In the genomic region with DNA sequence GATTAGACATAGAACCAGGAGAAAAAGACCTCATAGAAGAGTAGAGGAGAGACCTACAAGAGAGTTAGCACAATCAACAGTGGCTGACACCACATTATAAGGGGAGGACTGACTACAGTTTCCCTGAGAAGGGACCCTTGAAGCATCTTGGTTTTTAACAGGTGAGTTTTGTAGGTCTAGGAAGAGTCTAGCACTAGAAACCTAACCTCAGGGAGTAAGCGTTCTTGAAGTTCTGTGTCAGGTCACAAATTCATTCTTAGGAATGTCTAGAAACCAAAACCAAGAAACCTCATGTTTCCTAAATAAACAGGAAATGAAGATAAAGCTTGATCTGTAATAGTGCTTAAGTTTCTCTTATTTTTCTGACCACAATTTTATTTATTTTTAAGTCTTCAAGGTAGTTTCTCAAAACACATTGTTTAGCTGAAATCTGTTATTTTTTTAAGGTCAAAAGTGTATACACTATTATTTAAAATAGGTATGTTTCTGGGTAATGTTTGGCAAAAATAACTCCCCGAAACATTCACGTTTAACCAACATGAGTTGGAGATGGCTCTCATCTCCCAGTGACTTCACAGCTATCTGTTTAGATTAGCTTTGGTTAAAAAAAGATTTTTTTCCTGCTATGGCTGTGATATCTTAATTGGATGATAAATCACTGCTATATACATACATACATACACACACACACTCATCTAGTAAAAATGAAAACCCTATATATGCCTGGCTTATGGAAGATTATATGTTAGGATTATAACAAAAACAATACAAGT, we compare ENCODE assay signal across 13 cellular contexts. TPM values are rescaled to one million over a fixed set of nuclear protein-coding genes. Genes with fewer than 3 reads are reported as not detected.
DNase-seq lines count a peak whose midpoint lies in the region; ATAC-seq and TF ChIP-seq lines count a peak whose summit lies in the region.
"Had no signal": no experiment of that assay in that cellular context is flagged by ENCODE, and none has a peak within 500 bp of the region (broad histone marks: within the 10 kb centered on the region; RNA-seq: fewer than 3 reads in every experiment).

No MANE protein-coding gene starts in this region.

- BruUV-seq in Calu3 (replicated peaks; lab: Mats Ljungman, UMichigan), result no TSS peak

- H3K9me3 Mint-ChIP-seq in Calu3 (ENCODE audit: low read depth, unreplicated experiment), result no peaks in the 10 kb centered on the region
- no peaks in the 10 kb centered on the region for H3K9me3 Mint-ChIP-seq in nephron

- H3K4me1 Mint-ChIP-seq in Calu3 (ENCODE audit: low read depth, unreplicated experiment) (peaks cover 65% of the 10 kb centered on the region), nephron (peaks cover 55% of the 10 kb centered on the region)

- H3K27ac Mint-ChIP-seq in Calu3 (ENCODE audit: unreplicated experiment), result peak overlapping the region; percentile 67
- H3K27ac Mint-ChIP-seq in nephron, result peak overlapping the region; percentile 37 to 80 (median 38)
- H3K27ac Mint-ChIP-seq: progenitor cell of endocrine pancreas had no signal

- H3K36me3 Mint-ChIP-seq in Calu3 (ENCODE audit: insufficient read depth, unreplicated experiment) (no peaks in the 10 kb centered on the region), nephron (ENCODE audit: low read depth) (no peaks in the 10 kb centered on the region)

- CTCF ChIA-PET in Calu3 (lab: Charles Lee), result interaction anchor here (0.5 to 0.9 kb wide), 2 partner anchors 25 to 120 kb away, joined by 3 to 5 read pairs; no protein-coding TSS in a partner anchor

- intact Hi-C loops in Calu3 (cut with micrococcal nuclease; ENCODE audit: unreplicated experiment), result no loop called here

- H3K4me3 Mint-ChIP-seq in Calu3 (ENCODE audit: low read depth, unreplicated experiment) (peak overlapping the region; percentile 41), nephron (no peak overlapping the region)

- DNase-seq in Calu3 (no peak), NCI-H226 (peak; percentile 10), choroid plexus epithelial cell (ENCODE audit: low read depth) (peak; percentile 72), cortex of kidney (lab: John Stamatoyannopoulos, UW) (no peak), HT-29 (ENCODE audit: low spot score) (no peak)
- DNase-seq: activated gamma-delta T cell treated with Interleukin-2 at 50 U/mL for 16 hours, erythroblast, islet precursor cell, NCI-H1105, NCI-H82 had no signal

- H3K27me3 Mint-ChIP-seq in Calu3 (ENCODE audit: unreplicated experiment), result no peaks in the 10 kb centered on the region
- H3K27me3 Mint-ChIP-seq in nephron (ENCODE audit: low read depth), result no peaks in the 10 kb centered on the region
- H3K27me3 Mint-ChIP-seq: progenitor cell of endocrine pancreas had no signal

- no peak for ATAC-seq in HG03469 (IDR thresholded peaks at IDR 0.05; ENCODE audit: unreplicated experiment)

- no peak overlapping the region for H3K4me3 ChIP-seq in choroid plexus epithelial cell (ENCODE audit: low read depth, low read length)

- TF ChIP-seq CTCF in Calu3 (IDR thresholded peaks at IDR 0.05; ENCODE audit: unreplicated experiment), result no peak
- no peak for TF ChIP-seq CTCF in choroid plexus epithelial cell (conservative IDR thresholded peaks at IDR 0.05; ENCODE audit: low read depth, low read length)
- TF ChIP-seq CTCF in nephron (IDR thresholded peaks at IDR 0.05; ENCODE audit: unreplicated experiment in 3 of 3), result no peak

RNA-seq across cellular contexts. Expression of a gene that starts 37.1 kb away (rescaled TPM):
- 32.9 and 33.1 TPM in 2 replicates for total RNA-seq in Calu3 (2022)
- total RNA-seq in HT-29 (2014; rRNA removed; shearing (Covaris generic)), result 17.7 and 18.4 TPM in 2 replicates

RNA-seq across cellular contexts. Expression of a gene that starts 57.0 kb away (rescaled TPM):
- 11.1 and 11.9 TPM in 2 replicates for total RNA-seq in Calu3 (2022)
- total RNA-seq in HT-29 (2014; rRNA removed; shearing (Covaris generic)), result 6.9 and 7.0 TPM in 2 replicates

Comparison
In these comparisons a context has a peak if more than half of its experiments do, and no peak if none do; other contexts are left out.
1. DNase-seq: peak in NCI-H226 (single experiment) and choroid plexus epithelial cell (single experiment); none in Calu3 (single experiment), cortex of kidney (single experiment) and HT-29 (single experiment).